8 cellular contexts compared by ENCODE assay signal in the genomic region with DNA sequence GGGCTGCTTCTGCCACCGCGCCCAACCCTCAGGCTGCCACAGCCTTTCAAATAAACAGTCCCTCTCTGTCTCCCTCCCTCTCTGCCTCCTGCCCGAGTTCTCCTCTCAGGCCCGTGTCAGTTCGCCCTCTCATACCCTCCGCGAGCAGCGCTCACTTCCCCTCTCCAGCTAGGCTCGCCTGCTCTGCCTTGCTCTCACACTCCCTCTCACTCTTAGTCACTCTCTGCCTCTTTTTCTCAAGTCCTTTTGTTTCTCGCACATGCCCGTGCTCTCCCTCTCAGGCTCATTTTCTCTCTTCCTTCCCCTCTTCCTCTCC. TPM values are rescaled to one million over a fixed set of nuclear protein-coding genes. Genes with fewer than 3 reads are reported as not detected.
DNase-seq lines count a peak whose midpoint lies in the region; ATAC-seq and TF ChIP-seq lines count a peak whose summit lies in the region.

No MANE protein-coding gene starts in this region.

- H3K36me3 Mint-ChIP-seq in natural killer cell, result no peaks in the 10 kb centered on the region

- H3K4me3 ChIP-seq in WI38 (ENCODE audit: low read depth, low read length) (peak overlapping the region; percentile 73), aorta (ENCODE audit: low read length in 2 of 2) (no peak overlapping the region)

- DNase-seq in stimulated activated CD4-positive, alpha-beta T cell treated with anti-CD3 and anti-CD28 coated beads, Interleukin-12 subunit alpha, Interleukin-12 subunit beta, amount 100 ng/mL, for 4 hours, result peak; percentile 15
- DNase-seq in stimulated activated CD4-positive, alpha-beta T cell treated with anti-CD3 and anti-CD28 coated beads, Interleukin-2, amount 100 ng/mL, for 48 hours, result no peak
- DNase-seq in HT1080 (ENCODE audit: low read depth) (peak; percentile 70), fibroblast of gingiva (ENCODE audit: low read depth) (peak; percentile 73), natural killer cell (no peak), aorta (peak; percentile 79 to 82), SW 1271 (lab: John Stamatoyannopoulos, UW) (no peak)

- H3K4me1 Mint-ChIP-seq in natural killer cell, result peaks cover 5 to 34% of the 10 kb centered on the region in 2 donors

- no peaks in the 10 kb centered on the region for H3K36me3 ChIP-seq in aorta (ENCODE audit: control insufficient read depth in 1 of 2, insufficient read depth in 2 of 2, low read length in 1 of 2)

- peak overlapping the region; percentile 1 for H3K4me3 Mint-ChIP-seq in natural killer cell

- peaks cover 0 to 3% of the 10 kb centered on the region in 2 donors for H3K27me3 Mint-ChIP-seq in natural killer cell (ENCODE audit: low read depth in 2 of 2)

- no peaks in the 10 kb centered on the region for H3K4me1 ChIP-seq in aorta (ENCODE audit: control insufficient read depth in 1 of 2, insufficient read depth in 2 of 2, low read length in 2 of 2)

- H3K9me3 Mint-ChIP-seq in natural killer cell, result no peaks in the 10 kb centered on the region

- H3K27ac ChIP-seq in aorta (ENCODE audit: low read depth in 1 of 2, low read length in 2 of 2), result no peak overlapping the region

- no peak for TF ChIP-seq CTCF in WI38 (IDR thresholded peaks at IDR 0.05; ENCODE audit: low read depth, low read length)
- no peak for TF ChIP-seq CTCF in natural killer cell (IDR thresholded peaks at IDR 0.05)

- intact Hi-C loops in natural killer cell (cut with micrococcal nuclease), result no loop called here
- intact Hi-C loops in aorta (cut with DNase I), result loop anchor here (5.0 to 10.0 kb wide), 3 partner anchors 65 to 163 kb away; no protein-coding TSS in a partner anchor

- H3K27me3 ChIP-seq in aorta (ENCODE audit: control insufficient read depth in 1 of 2, insufficient read depth in 2 of 2, low read length in 1 of 2), result no peaks in the 10 kb centered on the region

- no peak overlapping the region for H3K27ac Mint-ChIP-seq in natural killer cell

- H3K9me3 ChIP-seq in aorta (ENCODE audit: control insufficient read depth, low read length), result no peaks in the 10 kb centered on the region

- 1 to 17% methylated on average over 11 of the region's 11 CpGs for WGBS in aorta, 2 donors

- ATAC-seq in natural killer cell (no peak), aorta (ENCODE audit: low FRiP score) (no peak)

RNA-seq across cellular contexts. Expression of gene EFNB1, which starts 3.2 kb away (rescaled TPM):
- total RNA-seq in HT1080 (2014; rRNA removed; shearing (Covaris generic)), result 47.7 and 48.7 TPM in 2 replicates
- 24.8 and 27.4 TPM in 2 replicates for polyA plus RNA-seq in HT1080 (2015; cell fraction: cytosol; rRNA removed)
- 31.0 and 35.8 TPM in 2 replicates for polyA plus RNA-seq in HT1080 (2015; cell fraction: nucleus; rRNA removed)
- total RNA-seq in natural killer cell, result 1 to 10 TPM; 3.2 to 4.7 (median 3.3) TPM
- total RNA-seq in aorta, result 10 to 100 TPM; 17.0 to 24.0 TPM
- 1 to 10 TPM; 3.6 to 5.6 TPM for polyA plus RNA-seq in aorta

Comparison
In these comparisons a context has a peak if more than half of its experiments do, and no peak if none do; other contexts are left out.
1. DNase-seq: peak in stimulated activated CD4-positive, alpha-beta T cell treated with anti-CD3 and anti-CD28 coated beads, Interleukin-12 subunit alpha, Interleukin-12 subunit beta, amount 100 ng/mL, for 4 hours (single experiment), HT1080 (single experiment), fibroblast of gingiva (single experiment) and aorta (2 of 2); none in stimulated activated CD4-positive, alpha-beta T cell treated with anti-CD3 and anti-CD28 coated beads, Interleukin-2, amount 100 ng/mL, for 48 hours (0 of 2), natural killer cell (single experiment) and SW 1271 (0 of 2).